In the genomic region with DNA sequence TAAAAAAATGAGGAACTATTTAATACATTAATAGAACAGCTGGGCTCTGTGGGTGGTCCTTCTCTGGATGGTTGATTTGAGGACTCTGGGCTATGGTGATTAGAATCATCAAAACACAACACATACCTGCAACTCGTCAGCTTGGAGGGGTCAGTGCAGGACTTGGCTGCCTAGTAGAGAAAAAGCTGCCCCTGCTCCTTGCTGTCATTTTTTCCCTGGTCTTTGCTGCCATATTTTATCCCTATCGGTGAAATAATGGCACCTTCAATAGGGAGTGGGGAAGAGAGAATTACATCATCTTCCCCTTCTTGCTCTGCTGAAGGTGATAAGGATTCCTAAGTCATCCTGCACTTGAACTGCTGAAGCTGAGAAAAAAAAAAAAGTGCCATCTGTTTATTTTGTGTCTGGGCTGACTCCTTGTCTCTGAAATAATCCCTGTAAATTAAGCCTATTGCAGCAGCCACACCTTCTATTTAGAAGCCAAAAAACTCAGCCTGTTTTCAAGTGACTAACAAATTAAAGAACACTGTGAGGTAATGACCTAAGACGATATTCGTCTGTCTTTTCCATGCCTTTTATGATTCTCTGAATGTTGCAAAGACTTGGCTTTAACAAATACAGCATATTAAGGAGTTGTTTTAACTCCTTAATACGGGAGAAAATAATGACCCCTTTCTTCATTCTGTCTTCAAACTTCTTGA, we compare ENCODE assay signal across 1 cellular context.
TF ChIP-seq lines count a peak whose summit lies in the region.

No MANE protein-coding gene starts in this region.

TF ChIP-seq in HepG2, 621 proteins besides CTCF, POLR2A, EP300 and RAD21 (continued from another document):
- TF ChIP-seq, protein P1, sequence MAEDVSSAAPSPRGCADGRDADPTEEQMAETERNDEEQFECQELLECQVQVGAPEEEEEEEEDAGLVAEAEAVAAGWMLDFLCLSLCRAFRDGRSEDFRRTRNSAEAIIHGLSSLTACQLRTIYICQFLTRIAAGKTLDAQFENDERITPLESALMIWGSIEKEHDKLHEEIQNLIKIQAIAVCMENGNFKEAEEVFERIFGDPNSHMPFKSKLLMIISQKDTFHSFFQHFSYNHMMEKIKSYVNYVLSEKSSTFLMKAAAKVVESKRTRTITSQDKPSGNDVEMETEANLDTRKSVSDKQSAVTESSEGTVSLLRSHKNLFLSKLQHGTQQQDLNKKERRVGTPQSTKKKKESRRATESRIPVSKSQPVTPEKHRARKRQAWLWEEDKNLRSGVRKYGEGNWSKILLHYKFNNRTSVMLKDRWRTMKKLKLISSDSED (CRISPR knock-in tag; IDR thresholded peaks at IDR 0.05): no peak
- no peak for TF ChIP-seq ZNF563 (CRISPR knock-in tag; IDR thresholded peaks at IDR 0.05)
- TF ChIP-seq ZNF30 (CRISPR knock-in tag; IDR thresholded peaks at IDR 0.05): no peak
- TF ChIP-seq ZFAT (CRISPR knock-in tag; conservative IDR thresholded peaks at IDR 0.05): no peak
- TF ChIP-seq, protein P2, sequence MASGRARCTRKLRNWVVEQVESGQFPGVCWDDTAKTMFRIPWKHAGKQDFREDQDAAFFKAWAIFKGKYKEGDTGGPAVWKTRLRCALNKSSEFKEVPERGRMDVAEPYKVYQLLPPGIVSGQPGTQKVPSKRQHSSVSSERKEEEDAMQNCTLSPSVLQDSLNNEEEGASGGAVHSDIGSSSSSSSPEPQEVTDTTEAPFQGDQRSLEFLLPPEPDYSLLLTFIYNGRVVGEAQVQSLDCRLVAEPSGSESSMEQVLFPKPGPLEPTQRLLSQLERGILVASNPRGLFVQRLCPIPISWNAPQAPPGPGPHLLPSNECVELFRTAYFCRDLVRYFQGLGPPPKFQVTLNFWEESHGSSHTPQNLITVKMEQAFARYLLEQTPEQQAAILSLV (CRISPR knock-in tag; IDR thresholded peaks at IDR 0.05; ENCODE audit: borderline replicate concordance): no peak
- TF ChIP-seq PRMT3 (CRISPR knock-in tag; IDR thresholded peaks at IDR 0.05; ENCODE audit: borderline replicate concordance, low read depth): no peak
- no peak for TF ChIP-seq BRD4 (CRISPR knock-in tag; IDR thresholded peaks at IDR 0.05)
- TF ChIP-seq ETV6 (CRISPR knock-in tag; conservative IDR thresholded peaks at IDR 0.05): no peak
- TF ChIP-seq ZNF841 (CRISPR knock-in tag; IDR thresholded peaks at IDR 0.05; ENCODE audit: borderline replicate concordance): no peak
- TF ChIP-seq PHF20 (CRISPR knock-in tag; IDR thresholded peaks at IDR 0.05): no peak
- TF ChIP-seq ZSCAN9 (CRISPR knock-in tag; IDR thresholded peaks at IDR 0.05; ENCODE audit: borderline replicate concordance): no peak
- TF ChIP-seq MIXL1 (CRISPR knock-in tag; IDR thresholded peaks at IDR 0.05): no peak
- TF ChIP-seq KLF11 (CRISPR knock-in tag; IDR thresholded peaks at IDR 0.05): no peak
- TF ChIP-seq ZNF235 (CRISPR knock-in tag; IDR thresholded peaks at IDR 0.05; ENCODE audit: borderline replicate concordance): no peak
- TF ChIP-seq NBN (conservative IDR thresholded peaks at IDR 0.05): no peak
